ENCODE assay signal across 8 cellular contexts in genomic region chr6:27814665-27815424, GRCh38.
DNase-seq lines count a peak whose midpoint lies in the region; ATAC-seq and TF ChIP-seq lines count a peak whose summit lies in the region.

No MANE protein-coding gene starts in this region.

- H3K9me3 ChIP-seq in mucosa of rectum (ENCODE audit: control insufficient read depth in 2 of 2, low read length in 2 of 2) = no peaks in the 10 kb centered on the region
- no peaks in the 10 kb centered on the region for H3K9me3 ChIP-seq in thoracic aorta

- TF ChIP-seq CTCF in epithelial cell of proximal tubule (conservative IDR thresholded peaks at IDR 0.05; ENCODE audit: low read depth, low read length) (no peak), thoracic aorta (IDR thresholded peaks at IDR 0.05) (no peak)

- H3K27me3 ChIP-seq in mucosa of rectum (ENCODE audit: control insufficient read depth in 2 of 2, insufficient read depth in 2 of 2, low read length in 2 of 2) (no peaks in the 10 kb centered on the region), thoracic aorta (replicated peaks; ENCODE audit: insufficient read depth) (no peaks in the 10 kb centered on the region)

- in situ Hi-C loops in ACHN (cut with HindIII; ENCODE audit: low pct_ligation_motif_present, low pct_unique_long_range_greater_than_20kb, low sequenced_read_pairs) = no loop called here

- no peaks in the 10 kb centered on the region for H3K36me3 ChIP-seq in mucosa of rectum (ENCODE audit: control insufficient read depth in 2 of 2, insufficient read depth in 2 of 2, low read length in 2 of 2)
- no peaks in the 10 kb centered on the region for H3K36me3 ChIP-seq in thoracic aorta

- H3K4me1 ChIP-seq in mucosa of rectum (ENCODE audit: control insufficient read depth in 2 of 2, insufficient read depth in 2 of 2, low read length in 2 of 2) = peaks cover 9 to 14% of the 10 kb centered on the region in 2 donors
- H3K4me1 ChIP-seq in thoracic aorta (ENCODE audit: control insufficient read depth in 1 of 2, low read depth in 2 of 2) = peaks cover 6 to 11% of the 10 kb centered on the region in 2 donors

- H3K27ac ChIP-seq in mucosa of rectum (ENCODE audit: low read depth in 2 of 2, low read length in 2 of 2) = peak overlapping the region; percentile 67 to 87
- peak overlapping the region; percentile 14 to 42 for H3K27ac ChIP-seq in thoracic aorta

- ATAC-seq in GM18870 (IDR thresholded peaks at IDR 0.05; ENCODE audit: unreplicated experiment) = peak; percentile 72
- peak; percentile 56 for ATAC-seq in HG03108 (IDR thresholded peaks at IDR 0.05; ENCODE audit: unreplicated experiment)
- ATAC-seq in thoracic aorta (ENCODE audit: insufficient number of reproducible peaks, low FRiP score, low read depth) = peak; percentile 96

- H3K4me3 ChIP-seq in epithelial cell of proximal tubule (ENCODE audit: low read depth, low read length) (peak overlapping the region; percentile 46), mucosa of rectum (ENCODE audit: low read length in 2 of 2) (peak overlapping the region; percentile 70 to 88), thoracic aorta (peak overlapping the region; percentile 78)

- peak overlapping the region; percentile 56 to 61 for H3K9ac ChIP-seq in mucosa of rectum (ENCODE audit: low read depth in 1 of 2, low read length in 2 of 2)

- DNase-seq in ACHN (peak; percentile 88), NK-92 (lab: John Stamatoyannopoulos, UW; ENCODE audit: unreplicated experiment) (peak; percentile 10), epithelial cell of proximal tubule (ENCODE audit: low read depth) (peak; percentile 92), thoracic aorta (ENCODE audit: low spot score) (peak; percentile 56)
- DNase-seq in activated CD8-positive, alpha-beta memory T cell treated with anti-CD3 and anti-CD28 coated beads, Interleukin-2, amount 50 U/mL, for 1 hour (ENCODE audit: extremely low read depth) = peak; percentile 72

Comparison
In these comparisons a context has a peak if more than half of its experiments do, and no peak if none do; other contexts are left out.
1. Peak in every context shown above with its lines: DNase-seq, ATAC-seq, H3K4me3 ChIP-seq and H3K27ac ChIP-seq.
2. DNase-seq: peak in every context shown above with its lines; median percentile 92 in epithelial cell of proximal tubule; 88 in ACHN; 72 in activated CD8-positive, alpha-beta memory T cell treated with anti-CD3 and anti-CD28 coated beads, Interleukin-2, amount 50 U/mL, for 1 hour; 56 in thoracic aorta; 10 in NK-92.